In the genomic region with DNA sequence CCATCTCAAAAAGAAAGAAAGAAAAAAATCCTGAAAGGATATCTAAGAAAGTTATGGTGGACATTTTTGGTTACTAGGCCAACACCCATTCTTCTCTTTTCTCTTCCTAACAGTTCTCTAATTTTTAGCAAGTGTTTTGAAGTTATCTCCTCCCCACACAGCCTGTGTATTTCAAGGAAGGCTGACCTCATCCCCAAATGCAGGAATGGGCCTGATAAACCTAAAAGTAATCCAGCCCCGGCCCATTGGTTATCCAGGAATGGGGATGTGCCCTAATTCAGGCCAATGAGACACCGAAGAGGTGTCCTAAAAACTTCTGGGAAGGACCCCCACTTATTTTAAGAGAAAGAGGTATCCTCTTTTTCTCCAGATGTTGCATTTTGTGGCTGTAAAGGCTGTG, we compare ENCODE assay signal across 22 cellular contexts.
"Had no signal": no experiment of that assay in that cellular context is flagged by ENCODE, and none has a peak within 500 bp of the region (broad histone marks: within the 10 kb centered on the region; RNA-seq: fewer than 3 reads in every experiment).

No MANE protein-coding gene starts in this region.

- H3K4me2 ChIP-seq: KMS-11 had no signal

- DNase-seq: activated CD4-positive, alpha-beta T cell treated with anti-CD3 and anti-CD28 coated beads for 4 hours; activated gamma-delta T cell; activated naive CD4-positive, alpha-beta T cell treated with anti-CD3 and anti-CD28 coated beads for 36 hours; activated T-cell treated with anti-CD3 and anti-CD28 coated beads for 4 hours; activated T-cell treated with anti-CD3 and anti-CD28 coated beads, Interleukin-2, amount 50 U/mL, for 48 hours; amygdala; NCI-H1105; NCI-H1436; NCI-H1694 treated with DMSO at 0.1 percent for 48 hours; NCI-H2029 treated with DMSO at 0.1 percent for 48 hours; NCI-H446; NCI-H524; SIG-M5; T-helper 17 cell; T-helper 9 cell had no signal

- H3K4me3 Mint-ChIP-seq: activated naive CD4-positive, alpha-beta T cell treated with anti-CD3 and anti-CD28 coated beads for 36 hours; activated naive CD8-positive, alpha-beta T cell; activated T-helper 17 cell treated with anti-CD3 and anti-CD28 coated beads, Interleukin-2, amount 50 U/mL, for 72 hours; brain; IgD-negative memory B cell; T-helper 17 cell had no signal

- H3K27ac ChIP-seq: KMS-11 had no signal

- H3K9me3 Mint-ChIP-seq: activated T-helper 17 cell treated with anti-CD3 and anti-CD28 coated beads, Interleukin-2, amount 50 U/mL, for 72 hours had no signal

- H3K36me3 Mint-ChIP-seq: brain, IgD-negative memory B cell had no signal

- H3K4me1 Mint-ChIP-seq: brain, IgD-negative memory B cell had no signal

- H3K27ac Mint-ChIP-seq: activated naive CD4-positive, alpha-beta T cell treated with anti-CD3 and anti-CD28 coated beads for 36 hours; activated naive CD8-positive, alpha-beta T cell; activated T-helper 17 cell treated with anti-CD3 and anti-CD28 coated beads, Interleukin-2, amount 50 U/mL, for 72 hours; brain; IgD-negative memory B cell; T-helper 17 cell had no signal

- ATAC-seq: activated CD4-positive, CD25-positive, alpha-beta regulatory T cell treated with anti-CD3 and anti-CD28 coated beads, Interleukin-2, amount 50 U/mL, for 24 hours; T-helper 17 cell had no signal

- H3K27me3 Mint-ChIP-seq: activated T-helper 17 cell treated with anti-CD3 and anti-CD28 coated beads, Interleukin-2, amount 50 U/mL, for 72 hours; brain; central memory CD8-positive, alpha-beta T cell had no signal
